13 cellular contexts compared by ENCODE assay signal in genomic region chr5:6703791-6704190, GRCh38. TPM values are rescaled to one million over a fixed set of nuclear protein-coding genes. Genes with fewer than 3 reads are reported as not detected.
DNase-seq lines count a peak whose midpoint lies in the region; ATAC-seq and TF ChIP-seq lines count a peak whose summit lies in the region.
"Had no signal": no experiment of that assay in that cellular context is flagged by ENCODE, and none has a peak within 500 bp of the region (broad histone marks: within the 10 kb centered on the region; RNA-seq: fewer than 3 reads in every experiment).

No MANE protein-coding gene starts in this region.

- H3K27me3 ChIP-seq in esophagus squamous epithelium (peaks cover 0 to 16% (median 0%) of the 10 kb centered on the region in 4 donors), psoas muscle (ENCODE audit: insufficient read depth in 3 of 3, low read length in 2 of 3) (no peaks in the 10 kb centered on the region)
- H3K27me3 ChIP-seq: colonic mucosa had no signal

- 57 to 74% methylated on average over 6 of the region's 6 CpGs for WGBS in esophagus squamous epithelium, 2 donors
- WGBS in psoas muscle, 3 donors = 67 to 87% (median 78%) methylated on average over 6 of the region's 6 CpGs

- no peak for TF ChIP-seq POLR2A in esophagus squamous epithelium (IDR thresholded peaks at IDR 0.05)

- peak; percentile 34 for DNase-seq in AG20443 (ENCODE audit: low spot score)
- DNase-seq in NOMO-1 treated with dmso at 0.1 percent for 144 hours (lab: John Stamatoyannopoulos, UW; ENCODE audit: unreplicated experiment) = peak; percentile 58
- DNase-seq in esophagus squamous epithelium (lab: John Stamatoyannopoulos, UW) = no peak
- no peak for DNase-seq in psoas muscle
- no peak for DNase-seq in activated T-cell treated with anti-CD3 and anti-CD28 coated beads, Interleukin-2, amount 50 U/mL, for 48 hours
- no peak for DNase-seq in stimulated activated CD4-positive, alpha-beta T cell treated with anti-CD3 and anti-CD28 coated beads, Interleukin-4, amount 100 ng/mL, for 4 hours
- no peak for DNase-seq in NCI-H128 (lab: John Stamatoyannopoulos, UW; ENCODE audit: unreplicated experiment)
- DNase-seq: GOT3; stimulated activated naive CD4-positive, alpha-beta T cell had no signal

- peak overlapping the region; percentile 40 to 82 (median 76) for H3K27ac ChIP-seq in esophagus squamous epithelium
- H3K27ac ChIP-seq in psoas muscle = peak overlapping the region; percentile 84
- H3K27ac ChIP-seq: colonic mucosa had no signal

- no peak for TF ChIP-seq CTCF in esophagus squamous epithelium (IDR thresholded peaks at IDR 0.05)
- no peak for TF ChIP-seq CTCF in psoas muscle (IDR thresholded peaks at IDR 0.05)

- ATAC-seq in psoas muscle = no peak
- no peak for ATAC-seq in HG02981 (IDR thresholded peaks at IDR 0.05; ENCODE audit: unreplicated experiment)
- ATAC-seq: activated CD4-positive, CD25-positive, alpha-beta regulatory T cell treated with anti-CD3 and anti-CD28 coated beads, Interleukin-2, amount 50 U/mL, for 24 hours; activated T-helper 17 cell treated with anti-CD3 and anti-CD28 coated beads, Interleukin-2, amount 50 U/mL, for 72 hours had no signal

- intact Hi-C loops in esophagus squamous epithelium (cut with DNase I) = no loop called here
- intact Hi-C loops in psoas muscle (cut with DNase I) = loop anchor here in 1 of 2 donors (1.0 to 5.0 kb wide), 2 partner anchors 42 to 66 kb away; no protein-coding TSS in a partner anchor

- H3K4me1 ChIP-seq in esophagus squamous epithelium (peaks cover 10 to 25% (median 14%) of the 10 kb centered on the region in 3 donors), psoas muscle (peaks cover 23% of the 10 kb centered on the region)
- H3K4me1 ChIP-seq: colonic mucosa had no signal

- H3K36me3 ChIP-seq in esophagus squamous epithelium = no peaks in the 10 kb centered on the region
- no peaks in the 10 kb centered on the region for H3K36me3 ChIP-seq in psoas muscle (ENCODE audit: insufficient read depth in 1 of 2, low read depth in 1 of 2)
- H3K36me3 ChIP-seq: colonic mucosa had no signal

- H3K9me3 ChIP-seq in esophagus squamous epithelium (no peaks in the 10 kb centered on the region), psoas muscle (no peaks in the 10 kb centered on the region)
- H3K9me3 ChIP-seq: colonic mucosa had no signal

- H3K4me3 ChIP-seq in esophagus squamous epithelium (no peak overlapping the region), psoas muscle (peak overlapping the region; percentile 3)
- H3K4me3 ChIP-seq: colonic mucosa had no signal

RNA-seq across cellular contexts. Expression of gene TENT4A, which starts 9.4 kb away (rescaled TPM):
- total RNA-seq in esophagus squamous epithelium (10 to 100 TPM in 2 of 4 donors, 1 to 10 TPM in 2; 8.0 to 30.7 (median 17.9) TPM), psoas muscle (10 to 100 TPM in 3 of 4 donors, 1 to 10 TPM in 1; 8.7 to 19.2 (median 15.2) TPM)
- 10 to 100 TPM in 1 of 3 donors, 1 to 10 TPM in 2; 5.0 to 12.7 (median 8.0) TPM for polyA plus RNA-seq in psoas muscle

Comparison
In these comparisons a context has a peak if more than half of its experiments do, and no peak if none do; other contexts are left out.
1. DNase-seq: peak in AG20443 (single experiment) and NOMO-1 treated with dmso at 0.1 percent for 144 hours (single experiment); none in esophagus squamous epithelium (single experiment), psoas muscle (0 of 2), activated T-cell treated with anti-CD3 and anti-CD28 coated beads, Interleukin-2, amount 50 U/mL, for 48 hours (0 of 2), stimulated activated CD4-positive, alpha-beta T cell treated with anti-CD3 and anti-CD28 coated beads, Interleukin-4, amount 100 ng/mL, for 4 hours (0 of 2) and NCI-H128 (single experiment).